ENCODE assay signal across 8 cellular contexts in the genomic region with DNA sequence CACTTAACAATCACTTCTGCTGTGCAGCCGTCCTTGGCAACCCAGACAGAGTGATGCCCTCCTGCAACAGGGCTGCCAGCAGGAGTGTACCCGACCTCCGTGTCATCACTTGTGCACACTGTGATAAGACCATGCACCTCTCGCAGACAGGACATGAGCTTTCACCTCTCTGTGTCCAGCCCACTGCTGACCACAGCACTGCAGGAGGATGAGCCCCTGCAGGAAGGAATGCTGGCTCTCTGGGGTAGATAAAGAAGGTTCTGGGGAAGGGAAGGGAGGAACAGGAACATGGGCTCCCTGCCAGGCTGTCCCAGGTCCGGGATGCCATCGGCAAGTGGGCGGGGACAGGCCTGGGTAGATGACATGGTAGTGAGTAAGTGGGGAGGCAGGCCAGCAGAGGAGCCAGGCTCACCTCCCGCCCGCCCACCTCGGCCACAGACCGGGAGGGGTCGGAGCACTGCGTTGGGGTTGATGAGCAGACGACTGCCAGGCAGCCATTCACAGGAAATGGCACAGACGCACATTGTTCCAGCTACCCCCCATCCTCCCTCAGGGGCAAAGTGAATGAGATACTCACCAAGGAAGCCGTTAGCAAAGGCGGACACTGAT. TPM values are rescaled to one million over a fixed set of nuclear protein-coding genes. Genes with fewer than 3 reads are reported as not detected.
DNase-seq lines count a peak whose midpoint lies in the region; ATAC-seq and TF ChIP-seq lines count a peak whose summit lies in the region.

No MANE protein-coding gene starts in this region.

- H3K79me1 ChIP-seq in mesendoderm (ENCODE audit: low read length) = no peaks in the 10 kb centered on the region

- no peak overlapping the region for H3K9ac ChIP-seq in mesendoderm (ENCODE audit: low read length)

- H4K8ac ChIP-seq in mesendoderm (ENCODE audit: low read depth, low read length) = no peak overlapping the region

- WGBS in mesendoderm (ENCODE audit: extremely low coverage, insufficient coverage, low lambda C conversion rate) = no CpG with 5 or more reads among the region's 17 CpGs

- H3K4me1 ChIP-seq in RWPE2 (ENCODE audit: insufficient read depth, poor library complexity, severe bottlenecking) (peaks cover 29% of the 10 kb centered on the region), mesendoderm (ENCODE audit: control insufficient read depth, low read depth, low read length) (no peaks in the 10 kb centered on the region)

- H3K4me3 ChIP-seq in AG04449 (ENCODE audit: low read depth, low read length) (peak overlapping the region; percentile 18), RWPE2 (ENCODE audit: severe bottlenecking) (no peak overlapping the region), mesendoderm (ENCODE audit: low read length) (no peak overlapping the region)

- H3K9me3 ChIP-seq in RWPE2 (ENCODE audit: severe bottlenecking) = no peaks in the 10 kb centered on the region

- no peaks in the 10 kb centered on the region for H3K9me3 Mint-ChIP-seq in activated naive CD4-positive, alpha-beta T cell treated with anti-CD3 and anti-CD28 coated beads, Interleukin-2, amount 10 ng/mL, durations not matched to agents 7 days and 5 days
- no peaks in the 10 kb centered on the region for H3K9me3 Mint-ChIP-seq in stimulated activated naive CD8-positive, alpha-beta T cell treated with anti-CD3 and anti-CD28 coated beads, Interleukin-15, Interleukin-2, amounts not matched to agents 100 ng/mL and 50 ng/mL, for 24 hours

- no peak overlapping the region for H4K5ac ChIP-seq in mesendoderm (ENCODE audit: low read length)

- no peak overlapping the region for H2BK15ac ChIP-seq in mesendoderm (replicated peaks; ENCODE audit: low read depth)

- no peak overlapping the region for H2BK5ac ChIP-seq in mesendoderm (ENCODE audit: low read length)

- no peaks in the 10 kb centered on the region for H3K36me3 ChIP-seq in RWPE2 (ENCODE audit: low read depth)
- H3K36me3 ChIP-seq in mesendoderm (ENCODE audit: control insufficient read depth, insufficient read depth, low read length) = no peaks in the 10 kb centered on the region

- H3K56ac ChIP-seq in mesendoderm (ENCODE audit: low read length) = no peak overlapping the region

- TF ChIP-seq CTCF in AG04449 (IDR thresholded peaks at IDR 0.05; ENCODE audit: insufficient read depth, low read length, missing control alignments) (peak; percentile 58), RWPE2 (IDR thresholded peaks at IDR 0.05; ENCODE audit: poor library complexity, severe bottlenecking) (peak; percentile 37)

- H2AK5ac ChIP-seq in mesendoderm (ENCODE audit: low read length) = no peak overlapping the region

- no peaks in the 10 kb centered on the region for H3K27me3 ChIP-seq in RWPE2 (ENCODE audit: insufficient read depth, poor library complexity, severe bottlenecking)
- no peaks in the 10 kb centered on the region for H3K27me3 ChIP-seq in mesendoderm (ENCODE audit: insufficient read depth, low read length, poor library complexity)

- CTCF ChIA-PET in AG04449 (lab: Yijun Ruan, JAX) = interaction anchor here (0.8 to 13.6 kb wide), 9 partner anchors 9 to 126 kb away, joined by 3 to 200 read pairs (median 5); a partner anchor contains a TSS
- CTCF ChIA-PET in activated naive CD4-positive, alpha-beta T cell treated with anti-CD3 and anti-CD28 coated beads, Interleukin-2, amount 10 ng/mL, durations not matched to agents 7 days and 5 days (lab: Charles Lee) = interaction anchor here (1.1 to 3.9 kb wide), 3 partner anchors 9 to 39 kb away, joined by 3 to 25 read pairs (median 4); no protein-coding TSS in a partner anchor

- POLR2A ChIA-PET in AG04449 (lab: Yijun Ruan, JAX) = interaction anchor here (1.0 to 9.9 kb wide), 6 partner anchors 9 to 68 kb away, joined by 4 to 76 read pairs (median 6); a partner anchor contains a TSS

- no peak overlapping the region for H3K4me2 ChIP-seq in mesendoderm (ENCODE audit: low read length)

- peaks cover 89% of the 10 kb centered on the region for H3K4me1 Mint-ChIP-seq in activated naive CD4-positive, alpha-beta T cell treated with anti-CD3 and anti-CD28 coated beads, Interleukin-2, amount 10 ng/mL, durations not matched to agents 7 days and 5 days
- H3K4me1 Mint-ChIP-seq in stimulated activated naive CD8-positive, alpha-beta T cell treated with anti-CD3 and anti-CD28 coated beads, Interleukin-15, Interleukin-2, amounts not matched to agents 100 ng/mL and 50 ng/mL, for 24 hours (ENCODE audit: low read depth) = peaks cover 100% of the 10 kb centered on the region

- no peak overlapping the region for H3K4ac ChIP-seq in mesendoderm (ENCODE audit: low read depth, low read length)

- ATAC-seq in RWPE2 (ENCODE audit: low read depth) (peak; percentile 95), HG02588 (IDR thresholded peaks at IDR 0.05; ENCODE audit: unreplicated experiment) (no peak), GM21737 (IDR thresholded peaks at IDR 0.05; ENCODE audit: unreplicated experiment) (no peak)

- H3K23ac ChIP-seq in mesendoderm (ENCODE audit: low read length) = no peak overlapping the region

- H3K4me3 Mint-ChIP-seq in activated naive CD4-positive, alpha-beta T cell treated with anti-CD3 and anti-CD28 coated beads, Interleukin-2, amount 10 ng/mL, durations not matched to agents 7 days and 5 days = no peak overlapping the region
- H3K4me3 Mint-ChIP-seq in stimulated activated naive CD8-positive, alpha-beta T cell treated with anti-CD3 and anti-CD28 coated beads, Interleukin-15, Interleukin-2, amounts not matched to agents 100 ng/mL and 50 ng/mL, for 24 hours = peak overlapping the region; percentile 89

- H3K27ac ChIP-seq in RWPE2 (ENCODE audit: poor library complexity, severe bottlenecking) (peak overlapping the region; percentile 94), mesendoderm (ENCODE audit: low read depth, low read length) (no peak overlapping the region)

- peak overlapping the region; percentile 64 for H3K27ac Mint-ChIP-seq in activated naive CD4-positive, alpha-beta T cell treated with anti-CD3 and anti-CD28 coated beads, Interleukin-2, amount 10 ng/mL, durations not matched to agents 7 days and 5 days
- H3K27ac Mint-ChIP-seq in stimulated activated naive CD8-positive, alpha-beta T cell treated with anti-CD3 and anti-CD28 coated beads, Interleukin-15, Interleukin-2, amounts not matched to agents 100 ng/mL and 50 ng/mL, for 24 hours = peak overlapping the region; percentile 96

- no peak overlapping the region for H3K18ac ChIP-seq in mesendoderm (ENCODE audit: low read length)

- no peaks in the 10 kb centered on the region for H3K79me2 ChIP-seq in mesendoderm (ENCODE audit: control insufficient read depth, insufficient read depth, low read length)

- no peak for DNase-seq in AG04449 (ENCODE audit: low read depth, low spot score)
- DNase-seq in RWPE2 (ENCODE audit: low spot score) = peak; percentile 95
- DNase-seq in activated naive CD4-positive, alpha-beta T cell treated with anti-CD3 and anti-CD28 coated beads, Interleukin-2, amount 10 ng/mL, durations not matched to agents 7 days and 5 days = peak; percentile 62
- peak; percentile 68 for DNase-seq in mesendoderm
- DNase-seq in NCI-H2029 treated with DMSO at 0.1 percent for 48 hours (lab: John Stamatoyannopoulos, UW) = no peak

- H3K27me3 Mint-ChIP-seq in activated naive CD4-positive, alpha-beta T cell treated with anti-CD3 and anti-CD28 coated beads, Interleukin-2, amount 10 ng/mL, durations not matched to agents 7 days and 5 days = no peaks in the 10 kb centered on the region
- H3K27me3 Mint-ChIP-seq in stimulated activated naive CD8-positive, alpha-beta T cell treated with anti-CD3 and anti-CD28 coated beads, Interleukin-15, Interleukin-2, amounts not matched to agents 100 ng/mL and 50 ng/mL, for 24 hours = no peaks in the 10 kb centered on the region

- H3K36me3 Mint-ChIP-seq in activated naive CD4-positive, alpha-beta T cell treated with anti-CD3 and anti-CD28 coated beads, Interleukin-2, amount 10 ng/mL, durations not matched to agents 7 days and 5 days = peaks cover 3% of the 10 kb centered on the region
- H3K36me3 Mint-ChIP-seq in stimulated activated naive CD8-positive, alpha-beta T cell treated with anti-CD3 and anti-CD28 coated beads, Interleukin-15, Interleukin-2, amounts not matched to agents 100 ng/mL and 50 ng/mL, for 24 hours (ENCODE audit: low read depth) = peaks cover 17% of the 10 kb centered on the region

- H2BK120ac ChIP-seq in mesendoderm (ENCODE audit: low read depth, low read length) = no peak overlapping the region

RNA-seq across cellular contexts. Expression of a gene that starts 18.6 kb away (rescaled TPM):
- polyA plus RNA-seq in mesendoderm (2013, experiment 1 of 2) = 0.76 TPM
- polyA plus RNA-seq in mesendoderm (2013, experiment 2 of 2) = 0.81 TPM

RNA-seq across cellular contexts. Expression of a gene that starts 54.5 kb away (rescaled TPM):
- 7.8 TPM for polyA plus RNA-seq in mesendoderm (2013, experiment 1 of 2)
- 8.0 TPM for polyA plus RNA-seq in mesendoderm (2013, experiment 2 of 2)

Comparison
In these comparisons a context has a peak if more than half of its experiments do, and no peak if none do; other contexts are left out.
1. DNase-seq: peak in RWPE2 (single experiment), activated naive CD4-positive, alpha-beta T cell treated with anti-CD3 and anti-CD28 coated beads, Interleukin-2, amount 10 ng/mL, durations not matched to agents 7 days and 5 days (single experiment) and mesendoderm (single experiment); none in AG04449 (single experiment) and NCI-H2029 treated with DMSO at 0.1 percent for 48 hours (single experiment).